In genomic region chr11:78840190-78840589, GRCh38 we compare ENCODE assay signal across 16 cellular contexts.
DNase-seq lines count a peak whose midpoint lies in the region; ATAC-seq and TF ChIP-seq lines count a peak whose summit lies in the region.
"Had no signal": no experiment of that assay in that cellular context is flagged by ENCODE, and none has a peak within 500 bp of the region (broad histone marks: within the 10 kb centered on the region; RNA-seq: fewer than 3 reads in every experiment).

No MANE protein-coding gene starts in this region.

- no peak overlapping the region for H3K4ac ChIP-seq in IMR-90 (ENCODE audit: low read depth, low read length)
- no peak overlapping the region for H3K4ac ChIP-seq in mesendoderm (ENCODE audit: low read depth, low read length)

- H3K23ac ChIP-seq in IMR-90 (ENCODE audit: low read depth, low read length) (no peak overlapping the region), mesendoderm (ENCODE audit: low read length) (no peak overlapping the region)

- H3K18ac ChIP-seq in IMR-90 (ENCODE audit: low read depth, low read length) (peak overlapping the region; percentile 31), mesendoderm (ENCODE audit: low read length) (no peak overlapping the region)

- DNase-seq in IMR-90 = peak; percentile 91
- DNase-seq in dedifferentiated amniotic fluid mesenchymal stem cell (ENCODE audit: extremely low spot score) = peak; percentile 81
- DNase-seq in left kidney (ENCODE audit: low read depth, low spot score) = peak; percentile 17
- no peak for DNase-seq in mesendoderm
- DNase-seq in GM20000 (ENCODE audit: low spot score) = no peak
- DNase-seq in activated naive CD4-positive, alpha-beta T cell treated with anti-CD3 and anti-CD28 coated beads, Interleukin-2, amount 50 U/mL, for 72 hours (ENCODE audit: low spot score in 2 of 2) = no peak
- DNase-seq in NCI-H1417 treated with DMSO at 0.1 percent for 48 hours (lab: John Stamatoyannopoulos, UW) = no peak
- DNase-seq: amygdala; Calu3; endodermal cell; H9; NCI-H187 treated with DMSO at 0.1 percent for 48 hours; stimulated activated naive CD8-positive, alpha-beta T cell treated with anti-CD3 and anti-CD28 coated beads, Interleukin-15, amount 100 ng/mL, for 72 hours; WERI-Rb-1 had no signal

- intact Hi-C loops in IMR-90 (cut with micrococcal nuclease) = loop anchor here (2.0 kb wide), 1 partner anchor 39 kb away; no protein-coding TSS in a partner anchor

- H3K27ac Mint-ChIP-seq in activated naive CD4-positive, alpha-beta T cell treated with anti-CD3 and anti-CD28 coated beads, Interleukin-2, amount 50 U/mL, for 72 hours = no peak overlapping the region
- H3K27ac Mint-ChIP-seq: endodermal cell; stimulated activated naive CD8-positive, alpha-beta T cell treated with anti-CD3 and anti-CD28 coated beads, Interleukin-15, amount 100 ng/mL, for 72 hours had no signal

- H3K79me2 ChIP-seq in mesendoderm (ENCODE audit: control insufficient read depth, insufficient read depth, low read length) = no peaks in the 10 kb centered on the region

- H4K20me1 ChIP-seq in IMR-90 (ENCODE audit: insufficient read depth, low read length) = no peaks in the 10 kb centered on the region

- H3K36me3 Mint-ChIP-seq in activated naive CD4-positive, alpha-beta T cell treated with anti-CD3 and anti-CD28 coated beads, Interleukin-2, amount 50 U/mL, for 72 hours = no peaks in the 10 kb centered on the region

- no peaks in the 10 kb centered on the region for H3K27me3 ChIP-seq in IMR-90 (ENCODE audit: control insufficient read depth, insufficient read depth, low read length)
- H3K27me3 ChIP-seq in subcutaneous abdominal adipose tissue (ENCODE audit: control insufficient read depth in 5 of 5, insufficient read depth in 4 of 5, low read length in 5 of 5) = no peaks in the 10 kb centered on the region
- no peaks in the 10 kb centered on the region for H3K27me3 ChIP-seq in mesendoderm (ENCODE audit: insufficient read depth, low read length, poor library complexity)
- H3K27me3 ChIP-seq: SJSA1 had no signal

- peaks cover 13% of the 10 kb centered on the region for H3K4me1 ChIP-seq in IMR-90 (ENCODE audit: control insufficient read depth, insufficient read depth, low read length)
- H3K4me1 ChIP-seq in subcutaneous abdominal adipose tissue (ENCODE audit: control insufficient read depth in 5 of 5, insufficient read depth in 5 of 5, low read length in 5 of 5) = peaks cover 0 to 16% (median 8%) of the 10 kb centered on the region in 5 donors
- H3K4me1 ChIP-seq in mesendoderm (ENCODE audit: control insufficient read depth, low read depth, low read length) = no peaks in the 10 kb centered on the region
- H3K4me1 ChIP-seq: SJSA1 had no signal

- CTCF ChIA-PET in IMR-90 (lab: Yijun Ruan, JAX) = interaction anchor here (0.6 to 1.0 kb wide), 4 partner anchors 10 to 760 kb away, joined by 3 to 5 read pairs (median 4); no protein-coding TSS in a partner anchor

- H2AK5ac ChIP-seq in IMR-90 (ENCODE audit: low read depth, low read length) = no peak overlapping the region
- no peak overlapping the region for H2AK5ac ChIP-seq in mesendoderm (ENCODE audit: low read length)

- WGBS in IMR-90 (ENCODE audit: extremely low coverage in 2 of 2, insufficient read length in 1 of 2), 2 experiments = 20% methylated on average over 1 of the region's 3 CpGs; no CpG with 5 or more reads in 1 of the 2 experiments
- WGBS in mesendoderm (ENCODE audit: extremely low coverage, insufficient coverage, low lambda C conversion rate) = no CpG with 5 or more reads among the region's 3 CpGs

- no peak overlapping the region; the same call in 1 of the 2 replicates for H4K5ac ChIP-seq in IMR-90 (ENCODE audit: low read depth, low read length)
- no peak overlapping the region for H4K5ac ChIP-seq in mesendoderm (ENCODE audit: low read length)

- TF ChIP-seq POLR2A in IMR-90 (IDR thresholded peaks at IDR 0.05; ENCODE audit: low read depth, low read length) = no peak

- 0 out of 2 replicates have a peak overlapping the region, but pooled peaks have one; percentile 2 for H2BK20ac ChIP-seq in IMR-90 (ENCODE audit: low read depth, low read length)

- H2BK15ac ChIP-seq in IMR-90 (ENCODE audit: low read depth, low read length) (peak overlapping the region; percentile 7; the same call in 1 of the 3 replicates), mesendoderm (replicated peaks; ENCODE audit: low read depth) (no peak overlapping the region)

- H3K79me1 ChIP-seq in IMR-90 (ENCODE audit: low read depth in 1 of 2, low read length in 2 of 2) (no peaks in the 10 kb centered on the region), mesendoderm (ENCODE audit: low read length) (no peaks in the 10 kb centered on the region)

- H2BK120ac ChIP-seq in IMR-90 (ENCODE audit: low read depth, low read length) = peak overlapping the region; percentile 57
- H2BK120ac ChIP-seq in mesendoderm (ENCODE audit: low read depth, low read length) = no peak overlapping the region

- H3K36me3 ChIP-seq in IMR-90 (ENCODE audit: control insufficient read depth, insufficient read depth, low read length) (peaks cover 3% of the 10 kb centered on the region; the same call in 1 of the 2 replicates), subcutaneous abdominal adipose tissue (ENCODE audit: control insufficient read depth in 5 of 5, insufficient read depth in 5 of 5, low read length in 5 of 5) (no peaks in the 10 kb centered on the region), mesendoderm (ENCODE audit: control insufficient read depth, insufficient read depth, low read length) (no peaks in the 10 kb centered on the region)
- H3K36me3 ChIP-seq: SJSA1, WERI-Rb-1 had no signal

- POLR2A ChIA-PET in IMR-90 (lab: Charles Lee; ENCODE audit: unreplicated experiment) = no interaction called here

- H4K8ac ChIP-seq in IMR-90 (ENCODE audit: low read depth in 2 of 2, low read length in 2 of 2) (0 out of 4 replicates have a peak overlapping the region, but pooled peaks of 1 of the 2 experiments have one; percentile 11), mesendoderm (ENCODE audit: low read depth, low read length) (no peak overlapping the region)

- no peak overlapping the region for H4K91ac ChIP-seq in IMR-90 (ENCODE audit: insufficient read depth, low read depth, low read length)

- dilution Hi-C loops in IMR-90 (cut with HindIII; ENCODE audit: low sequenced_read_pairs, unreplicated experiment) = no loop called here

- peak; percentile 87 for ATAC-seq in IMR-90 (ENCODE audit: low read depth)
- ATAC-seq in activated naive CD4-positive, alpha-beta T cell treated with anti-CD3 and anti-CD28 coated beads, Interleukin-2, amount 50 U/mL, for 72 hours = no peak
- ATAC-seq: stimulated activated naive CD8-positive, alpha-beta T cell treated with anti-CD3 and anti-CD28 coated beads, Interleukin-15, amount 100 ng/mL, for 72 hours had no signal

- H3K9me3 ChIP-seq in IMR-90 (ENCODE audit: control insufficient read depth, insufficient read depth, low read length) = no peaks in the 10 kb centered on the region
- no peaks in the 10 kb centered on the region for H3K9me3 ChIP-seq in subcutaneous abdominal adipose tissue (ENCODE audit: control insufficient read depth in 5 of 5, low read length in 5 of 5)
- H3K9me3 ChIP-seq: SJSA1 had no signal

- H3K9me1 ChIP-seq in IMR-90 (ENCODE audit: insufficient read depth, low read length) = peaks cover 6% of the 10 kb centered on the region

- H3K9ac ChIP-seq in IMR-90 (ENCODE audit: low read depth, low read length) (peak overlapping the region; percentile 81; the same call in 1 of the 2 replicates), subcutaneous abdominal adipose tissue (ENCODE audit: low read length in 5 of 5) (peak overlapping the region in 1 of 5 donors; percentile 1), mesendoderm (ENCODE audit: low read length) (no peak overlapping the region)

- peak overlapping the region; percentile 75 for H2BK5ac ChIP-seq in IMR-90 (ENCODE audit: low read depth, low read length, poor library complexity, severe bottlenecking)
- H2BK5ac ChIP-seq in mesendoderm (ENCODE audit: low read length) = no peak overlapping the region

- H3K14ac ChIP-seq in IMR-90 (replicated peaks; ENCODE audit: low read depth, low read length) = peak overlapping the region; percentile 30; the same call in 1 of the 2 replicates

- H2AK9ac ChIP-seq in IMR-90 (replicated peaks; ENCODE audit: low read depth, low read length, poor library complexity) = no peak overlapping the region

- H3K56ac ChIP-seq in IMR-90 (ENCODE audit: extremely low read depth, insufficient read depth, low read length) = no peak overlapping the region
- H3K56ac ChIP-seq in mesendoderm (ENCODE audit: low read length) = no peak overlapping the region

- no peak overlapping the region for H2AFZ ChIP-seq in IMR-90 (replicated peaks; ENCODE audit: low read length, poor library complexity)

- TF ChIP-seq CTCF in IMR-90 (conservative IDR thresholded peaks at IDR 0.05; ENCODE audit: low read depth, low read length) (no peak), GM20000 (IDR thresholded peaks at IDR 0.05; ENCODE audit: extremely low read depth, missing control alignments) (no peak)

- no peaks in the 10 kb centered on the region for H3K9me3 Mint-ChIP-seq in activated naive CD4-positive, alpha-beta T cell treated with anti-CD3 and anti-CD28 coated beads, Interleukin-2, amount 50 U/mL, for 72 hours
- H3K9me3 Mint-ChIP-seq: endodermal cell; H9; stimulated activated naive CD8-positive, alpha-beta T cell treated with anti-CD3 and anti-CD28 coated beads, Interleukin-15, amount 100 ng/mL, for 72 hours had no signal

- no peak for TF ChIP-seq RAD21 in IMR-90 (IDR thresholded peaks at IDR 0.05; ENCODE audit: low read length)

- H3K4me3 ChIP-seq in IMR-90 (ENCODE audit: insufficient read depth, low read depth, low read length) (no peak overlapping the region), subcutaneous abdominal adipose tissue (ENCODE audit: low read depth in 1 of 5, low read length in 5 of 5) (no peak overlapping the region), mesendoderm (ENCODE audit: low read length) (no peak overlapping the region)
- H3K4me3 ChIP-seq: SJSA1 had no signal

- in situ Hi-C loops in IMR-90 (cut with MboI; ENCODE audit: low sequenced_read_pairs) = no loop called here

- H3K27ac ChIP-seq in IMR-90 (ENCODE audit: insufficient read depth, low read length) = peak overlapping the region; percentile 100; the same call in 1 of the 2 replicates
- peak overlapping the region; percentile 53 for H3K27ac ChIP-seq in subcutaneous abdominal adipose tissue (ENCODE audit: low read depth, low read length)
- no peak overlapping the region for H3K27ac ChIP-seq in mesendoderm (ENCODE audit: low read depth, low read length)
- H3K27ac ChIP-seq: SJSA1, WERI-Rb-1 had no signal

- no TSS peak for BruUV-seq in IMR-90 (replicated peaks; lab: Mats Ljungman, UMichigan)

- H3K4me2 ChIP-seq in IMR-90 (ENCODE audit: low read depth, low read length) (peak overlapping the region; percentile 58; the same call in 1 of the 2 replicates), mesendoderm (ENCODE audit: low read length) (no peak overlapping the region)

TF ChIP-seq in IMR-90, 13 proteins besides CTCF, POLR2A, EP300 and RAD21 (continues in another document):
- TF ChIP-seq MAFK (IDR thresholded peaks at IDR 0.05; ENCODE audit: low read depth, low read length) (no peak), BHLHE40 (IDR thresholded peaks at IDR 0.05; ENCODE audit: low read depth, low read length) (no peak), MXI1 (IDR thresholded peaks at IDR 0.05; ENCODE audit: borderline replicate concordance, low read depth, low read length) (no peak), RCOR1 (IDR thresholded peaks at IDR 0.05; ENCODE audit: insufficient replicate concordance, low read length) (no peak), SMC3 (IDR thresholded peaks at IDR 0.05; ENCODE audit: low read depth, low read length) (no peak)

Comparison
In these comparisons a context has a peak if more than half of its experiments do, and no peak if none do; other contexts are left out.
1. DNase-seq: peak in IMR-90 (single experiment), dedifferentiated amniotic fluid mesenchymal stem cell (single experiment) and left kidney (single experiment); none in mesendoderm (single experiment), GM20000 (single experiment), activated naive CD4-positive, alpha-beta T cell treated with anti-CD3 and anti-CD28 coated beads, Interleukin-2, amount 50 U/mL, for 72 hours (0 of 2) and NCI-H1417 treated with DMSO at 0.1 percent for 48 hours (single experiment).